ENCODE assay signal across 8 cellular contexts in the genomic region with DNA sequence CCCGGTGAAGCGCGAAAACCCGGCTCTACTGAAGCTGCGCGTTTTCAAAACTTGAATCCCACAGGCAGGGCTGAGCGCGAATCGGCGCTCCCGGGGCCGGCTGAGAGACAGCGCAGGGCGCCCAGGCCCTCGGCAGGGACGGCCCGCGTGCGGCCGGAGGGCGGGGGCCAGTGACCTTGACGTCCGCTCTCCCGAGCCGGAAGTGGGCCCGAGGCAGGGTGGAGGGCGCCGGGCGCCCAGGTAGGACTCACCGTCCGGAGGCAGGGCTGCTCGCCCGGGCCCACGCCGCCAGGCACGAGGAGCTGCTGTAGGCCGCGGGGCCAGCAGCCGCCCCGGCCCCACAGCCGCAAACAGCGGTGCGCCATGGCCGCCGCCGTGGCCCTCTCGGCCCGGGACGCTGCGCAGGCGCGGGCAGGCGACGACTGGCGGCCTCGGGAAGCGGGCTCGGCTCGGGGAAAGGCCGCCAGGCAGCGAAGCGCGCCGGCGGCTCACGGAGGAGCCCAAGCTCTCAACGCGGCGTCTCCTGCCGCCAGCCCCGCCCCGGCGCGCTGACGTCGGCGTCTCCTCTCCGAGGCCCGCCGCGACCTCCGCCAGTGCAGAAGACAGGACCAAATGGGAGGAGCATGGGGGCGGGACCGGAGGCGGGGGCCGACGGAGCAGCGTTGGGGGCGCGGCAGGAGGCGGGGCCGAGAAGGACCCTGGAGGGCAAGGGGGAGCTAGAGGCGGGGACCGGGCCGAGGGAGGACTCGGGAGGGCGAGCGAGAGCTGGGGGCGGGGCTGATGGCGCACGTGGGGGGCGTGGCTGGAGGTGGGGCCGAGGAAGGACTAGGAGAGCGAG. TPM values are rescaled to one million over a fixed set of nuclear protein-coding genes. Genes with fewer than 3 reads are reported as not detected.
DNase-seq lines count a peak whose midpoint lies in the region; ATAC-seq, FAIRE-seq and TF ChIP-seq lines count a peak whose summit lies in the region.

A gene (minus strand): TSS at position 510 of the 838 bp plus-strand sequence. CDS start 145 bp downstream, at position 365.

- POLR2A ChIA-PET in RWPE1 (lab: Yijun Ruan, JAX; ENCODE audit: low non-redundant PET), result interaction anchor here (0.5 to 0.9 kb wide), 5 partner anchors 63 to 572 kb away, joined by 3 to 9 read pairs (median 4); no protein-coding TSS in a partner anchor
- POLR2A ChIA-PET in naive thymus-derived CD8-positive, alpha-beta T cell (lab: Charles Lee), result interaction anchor here (0.6 to 3.2 kb wide), 15 partner anchors 10 to 1350 kb away, joined by 3 to 43 read pairs (median 5); a partner anchor contains a TSS

- ATAC-seq in activated T-helper 17 cell treated with anti-CD3 and anti-CD28 coated beads, Interleukin-2, amount 50 U/mL, for 72 hours (replicated peaks), result peak; percentile 88
- peak; percentile 84 to 87 for ATAC-seq in naive thymus-derived CD8-positive, alpha-beta T cell
- ATAC-seq in stimulated activated naive B cell treated with anti-CD40 and anti-IgM and Interleukin-4, amounts not matched to agents 10 μg/mL and 1 μg/mL and 100 μg/mL, for 72 hours (replicated peaks), result peak; percentile 88 to 90

- CTCF ChIA-PET in RWPE1 (lab: Yijun Ruan, JAX), result interaction anchor here (1.0 kb wide), 1 partner anchor 14 kb away, joined by 3 read pairs; no protein-coding TSS in a partner anchor

- DNase-seq in EL (peak; percentile 100), H54 (ENCODE audit: insufficient read length, low spot score) (peak; percentile 88), LoVo (ENCODE audit: low spot score) (peak; percentile 99), RWPE1 (ENCODE audit: low spot score) (peak; percentile 98), fibroblast of lung (ENCODE audit: low read depth in 2 of 2) (peak; percentile 98 to 99)
- peak; percentile 99 to 100 (median 100) for DNase-seq in naive thymus-derived CD8-positive, alpha-beta T cell
- DNase-seq in stimulated activated naive B cell treated with anti-CD40 and anti-IgM and Interleukin-4, amounts not matched to agents 10 μg/mL and 1 μg/mL and 100 μg/mL, for 72 hours, result peak; percentile 100

- H3K27me3 ChIP-seq in fibroblast of lung (ENCODE audit: control insufficient read depth, insufficient read depth, low read length), result no peaks in the 10 kb centered on the region

- H3K79me2 ChIP-seq in fibroblast of lung (ENCODE audit: control insufficient read depth, insufficient read depth, low read length), result peaks cover 42% of the 10 kb centered on the region

- peaks cover 33% of the 10 kb centered on the region for H3K4me1 Mint-ChIP-seq in activated T-helper 17 cell treated with anti-CD3 and anti-CD28 coated beads, Interleukin-2, amount 50 U/mL, for 72 hours
- H3K4me1 Mint-ChIP-seq in naive thymus-derived CD8-positive, alpha-beta T cell, result peaks cover 25 to 50% (median 47%) of the 10 kb centered on the region in 4 donors
- H3K4me1 Mint-ChIP-seq in stimulated activated naive B cell treated with anti-CD40 and anti-IgM and Interleukin-4, amounts not matched to agents 10 μg/mL and 1 μg/mL and 100 μg/mL, for 72 hours, result peaks cover 28 to 48% of the 10 kb centered on the region in 2 donors

- peak within 1 kb of the TSS; percentile 56 to 90 (median 72) for H3K4me3 ChIP-seq in fibroblast of lung (replicated peaks in 1 of 4; ENCODE audit: control extremely low read depth in 1 of 4, insufficient read depth in 1 of 4, low read depth in 3 of 4, low read length in 4 of 4)

- no peaks in the 10 kb centered on the region for H4K20me1 ChIP-seq in fibroblast of lung (ENCODE audit: control insufficient read depth, extremely low read depth, insufficient read depth, low read length)

- no peaks in the 10 kb centered on the region for H3K9me3 ChIP-seq in fibroblast of lung (ENCODE audit: control insufficient read depth, insufficient read depth, low read depth, low read length)

- no peaks in the 10 kb centered on the region for H3K36me3 ChIP-seq in fibroblast of lung (ENCODE audit: control insufficient read depth, insufficient read depth, low read length)

- peak within 1 kb of the TSS; percentile 98 for H3K27ac ChIP-seq in RWPE1
- H3K27ac ChIP-seq in fibroblast of lung (ENCODE audit: insufficient read depth, low read length), result peak within 1 kb of the TSS; percentile 88

- FAIRE-seq in H54 (lab: Jason Lieb, UNC), result peak; percentile 45

- TF ChIP-seq POLR2A in H54 (IDR thresholded peaks at IDR 0.05; ENCODE audit: low read depth, low read length), result peak; percentile 88

- H3K9ac ChIP-seq in fibroblast of lung (ENCODE audit: insufficient read depth, low read length), result peak within 1 kb of the TSS; percentile 97

- H3K4me3 Mint-ChIP-seq in activated T-helper 17 cell treated with anti-CD3 and anti-CD28 coated beads, Interleukin-2, amount 50 U/mL, for 72 hours, result peak within 1 kb of the TSS; percentile 90
- peak within 1 kb of the TSS; percentile 86 to 94 (median 92) for H3K4me3 Mint-ChIP-seq in naive thymus-derived CD8-positive, alpha-beta T cell
- H3K4me3 Mint-ChIP-seq in stimulated activated naive B cell treated with anti-CD40 and anti-IgM and Interleukin-4, amounts not matched to agents 10 μg/mL and 1 μg/mL and 100 μg/mL, for 72 hours, result peak within 1 kb of the TSS; percentile 91

- no peaks in the 10 kb centered on the region for H3K9me3 Mint-ChIP-seq in activated T-helper 17 cell treated with anti-CD3 and anti-CD28 coated beads, Interleukin-2, amount 50 U/mL, for 72 hours
- H3K9me3 Mint-ChIP-seq in naive thymus-derived CD8-positive, alpha-beta T cell, result no peaks in the 10 kb centered on the region
- H3K9me3 Mint-ChIP-seq in stimulated activated naive B cell treated with anti-CD40 and anti-IgM and Interleukin-4, amounts not matched to agents 10 μg/mL and 1 μg/mL and 100 μg/mL, for 72 hours, result no peaks in the 10 kb centered on the region

- peaks cover 25% of the 10 kb centered on the region for H3K36me3 Mint-ChIP-seq in activated T-helper 17 cell treated with anti-CD3 and anti-CD28 coated beads, Interleukin-2, amount 50 U/mL, for 72 hours (ENCODE audit: low read depth)
- H3K36me3 Mint-ChIP-seq in naive thymus-derived CD8-positive, alpha-beta T cell, result peaks cover 0 to 4% (median 0%) of the 10 kb centered on the region in 3 donors
- H3K36me3 Mint-ChIP-seq in stimulated activated naive B cell treated with anti-CD40 and anti-IgM and Interleukin-4, amounts not matched to agents 10 μg/mL and 1 μg/mL and 100 μg/mL, for 72 hours, result peaks cover 18 to 27% of the 10 kb centered on the region in 2 donors

- peak within 1 kb of the TSS; percentile 67 for H2AFZ ChIP-seq in fibroblast of lung (ENCODE audit: low read length)

- TF ChIP-seq CTCF in RWPE1 (conservative IDR thresholded peaks at IDR 0.05; ENCODE audit: low read depth) (no peak), fibroblast of lung (conservative IDR thresholded peaks at IDR 0.05 in 1 of 2, IDR thresholded peaks at IDR 0.05 in 1 of 2; ENCODE audit: low read depth in 1 of 2, low read length in 2 of 2) (no peak)

- peak within 1 kb of the TSS; percentile 83 for H3K4me2 ChIP-seq in fibroblast of lung (ENCODE audit: extremely low read depth, insufficient read depth, low read length)

- peak within 1 kb of the TSS; percentile 85 for H3K27ac Mint-ChIP-seq in activated T-helper 17 cell treated with anti-CD3 and anti-CD28 coated beads, Interleukin-2, amount 50 U/mL, for 72 hours
- peak within 1 kb of the TSS; percentile 53 to 94 (median 92) for H3K27ac Mint-ChIP-seq in naive thymus-derived CD8-positive, alpha-beta T cell
- peak within 1 kb of the TSS; percentile 96 for H3K27ac Mint-ChIP-seq in stimulated activated naive B cell treated with anti-CD40 and anti-IgM and Interleukin-4, amounts not matched to agents 10 μg/mL and 1 μg/mL and 100 μg/mL, for 72 hours

- H3K4me1 ChIP-seq in fibroblast of lung (ENCODE audit: control insufficient read depth, extremely low read depth, insufficient read depth, low read length), result no peaks in the 10 kb centered on the region

- H3K27me3 Mint-ChIP-seq in activated T-helper 17 cell treated with anti-CD3 and anti-CD28 coated beads, Interleukin-2, amount 50 U/mL, for 72 hours, result no peaks in the 10 kb centered on the region
- H3K27me3 Mint-ChIP-seq in naive thymus-derived CD8-positive, alpha-beta T cell, result no peaks in the 10 kb centered on the region
- peaks cover 0 to 3% of the 10 kb centered on the region in 2 donors for H3K27me3 Mint-ChIP-seq in stimulated activated naive B cell treated with anti-CD40 and anti-IgM and Interleukin-4, amounts not matched to agents 10 μg/mL and 1 μg/mL and 100 μg/mL, for 72 hours

RNA-seq across cellular contexts. Expression of the gene that starts here (rescaled TPM):
- total RNA-seq in activated T-helper 17 cell treated with anti-CD3 and anti-CD28 coated beads, Interleukin-2, amount 50 U/mL, for 72 hours, result 10 to 100 TPM; 30.6 to 63.9 TPM
- total RNA-seq in fibroblast of lung, result 38.5 and 41.0 TPM in 2 replicates
- 36.3 and 38.3 TPM in 2 replicates for polyA plus RNA-seq in fibroblast of lung
- 32.1 and 32.4 TPM in 2 replicates for polyA plus RNA-seq in fibroblast of lung (2012)
- polyA minus RNA-seq in fibroblast of lung (ENCODE audit: low replicate concordance), result 13.6 and 19.2 TPM in 2 replicates
- 10 to 100 TPM; 37.7 to 41.2 TPM for total RNA-seq in naive thymus-derived CD8-positive, alpha-beta T cell
- 10 to 100 TPM; 27.0 to 42.1 (median 37.2) TPM for polyA plus RNA-seq in naive thymus-derived CD8-positive, alpha-beta T cell

Comparison
In these comparisons a context has a peak if more than half of its experiments do, and no peak if none do; other contexts are left out.
1. Peak in every context shown above with its lines: DNase-seq, ATAC-seq, H3K4me3 ChIP-seq and H3K27ac ChIP-seq.